In the genomic region with DNA sequence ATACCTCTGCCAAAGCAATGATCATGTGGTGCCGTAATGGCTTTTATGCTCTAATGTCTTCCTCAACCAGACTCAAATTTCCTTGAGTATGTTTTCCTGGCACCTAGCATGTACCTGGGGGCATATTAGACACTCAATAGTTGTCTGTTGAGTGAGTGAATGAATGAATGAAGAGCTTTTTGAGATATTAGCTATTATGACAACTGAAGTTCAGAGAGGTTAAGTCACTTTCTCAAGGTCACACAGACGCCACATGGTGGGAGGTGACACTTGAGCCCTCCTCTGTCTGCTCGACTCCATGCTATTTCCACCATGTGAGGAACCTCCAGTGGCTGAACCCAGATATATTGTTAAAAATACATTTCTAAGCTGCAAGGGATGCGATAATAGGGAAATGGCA, we compare ENCODE assay signal across 12 cellular contexts.
A peak's percentile ranks its signal among the peaks of the same experiment; 100 is the strongest.
DNase-seq lines count a peak whose midpoint lies in the region; ATAC-seq, FAIRE-seq and TF ChIP-seq lines count a peak whose summit lies in the region.
"Had no signal": no experiment of that assay in that cellular context is flagged by ENCODE, and none has a peak within 500 bp of the region (broad histone marks: within the 10 kb centered on the region; RNA-seq: fewer than 3 reads in every experiment).

No MANE protein-coding gene starts in this region.

- TF ChIP-seq EP300 in K562 (IDR thresholded peaks at IDR 0.05; ENCODE audit: low read length), result no peak
- TF ChIP-seq EP300 in upper lobe of left lung (IDR thresholded peaks at IDR 0.05), result no peak

- H3K27ac Mint-ChIP-seq in naive B cell (peak overlapping the region in 1 of 6 donors; percentile 76), immature natural killer cell (no peak overlapping the region)
- H3K27ac Mint-ChIP-seq: activated CD4-positive, alpha-beta memory T cell treated with anti-CD3 and anti-CD28 coated beads, Interleukin-2, amount 10 ng/mL, durations not matched to agents 7 days and 5 days; IgD-negative memory B cell had no signal

- H3K9me3 ChIP-seq in left ventricle myocardium inferior (replicated peaks) (no peaks in the 10 kb centered on the region), K562 (replicated peaks; ENCODE audit: control insufficient read depth, insufficient read depth, low read depth, low read length) (no peaks in the 10 kb centered on the region; the same call in 1 of the 2 replicates), upper lobe of left lung (no peaks in the 10 kb centered on the region)
- H3K9me3 ChIP-seq: BE2C, mucosa of descending colon had no signal

- H2AFZ ChIP-seq in K562 (ENCODE audit: low read depth, low read length), result peak overlapping the region; percentile 69; the same call in 1 of the 2 replicates

- H3K27me3 Mint-ChIP-seq in naive B cell, result peaks cover 0 to 3% (median 0%) of the 10 kb centered on the region in 3 donors
- H3K27me3 Mint-ChIP-seq in immature natural killer cell (ENCODE audit: low read depth in 3 of 3), result peaks cover 0 to 14% (median 9%) of the 10 kb centered on the region in 3 donors

- DNase-seq in left ventricle myocardium inferior (no peak), cardiac septum (ENCODE audit: low spot score) (no peak), K562 (ENCODE audit: extremely low read depth in 1 of 4, low spot score in 3 of 4) (no peak), naive B cell (no peak), upper lobe of left lung (no peak), immature natural killer cell (no peak), AG20443 (ENCODE audit: low spot score) (no peak)
- DNase-seq: BE2C had no signal

- H3K36me3 ChIP-seq in left ventricle myocardium inferior (peaks cover 5% of the 10 kb centered on the region), K562 (ENCODE audit: control insufficient read depth, insufficient read depth, low read length) (no peaks in the 10 kb centered on the region), upper lobe of left lung (no peaks in the 10 kb centered on the region)
- H3K36me3 ChIP-seq: BE2C had no signal

- CTCF ChIA-PET in K562 (lab: Yijun Ruan, JAX; ENCODE audit: low intra/inter-chr PET ratio), result no interaction called here

- 30% methylated on average over 4 of the region's 4 CpGs for WGBS in K562 (ENCODE audit: insufficient coverage, low coverage, missing lambda C conversion rate)
- 76 to 81% methylated on average over 4 of the region's 4 CpGs for WGBS in upper lobe of left lung, 2 donors

- H3K9me3 Mint-ChIP-seq in naive B cell (peaks cover 0 to 7% (median 4%) of the 10 kb centered on the region in 7 donors), immature natural killer cell (no peaks in the 10 kb centered on the region)
- H3K9me3 Mint-ChIP-seq: activated CD4-positive, alpha-beta memory T cell treated with anti-CD3 and anti-CD28 coated beads, Interleukin-2, amount 10 ng/mL, durations not matched to agents 7 days and 5 days had no signal

- H3K4me1 ChIP-seq in left ventricle myocardium inferior (peaks cover 54% of the 10 kb centered on the region), K562 (replicated peaks in 1 of 2; ENCODE audit: control insufficient read depth in 2 of 2, insufficient read depth in 2 of 2, low read length in 2 of 2) (peaks cover 0 to 9% of the 10 kb centered on the region in 2 experiments; a peak in 3 of 5 replicates), upper lobe of left lung (peaks cover 22 to 30% (median 24%) of the 10 kb centered on the region in 4 donors)
- H3K4me1 ChIP-seq: BE2C had no signal

- FAIRE-seq in K562 (lab: Jason Lieb, UNC), result no peak

- peak overlapping the region; percentile 86 for H3K27ac ChIP-seq in left ventricle myocardium inferior (replicated peaks)
- no peak overlapping the region for H3K27ac ChIP-seq in K562 (ENCODE audit: extremely low read depth, low read depth, low read length)
- peak overlapping the region; percentile 11 to 77 (median 55) for H3K27ac ChIP-seq in upper lobe of left lung

- H3K79me2 ChIP-seq in K562 (ENCODE audit: control insufficient read depth, insufficient read depth, low read length), result no peaks in the 10 kb centered on the region

- peak overlapping the region in 7 of 8 donors; percentile 68 to 89 (median 80) for H3K4me3 Mint-ChIP-seq in naive B cell
- peak overlapping the region in 1 of 5 donors; percentile 64 for H3K4me3 Mint-ChIP-seq in immature natural killer cell
- H3K4me3 Mint-ChIP-seq: activated CD4-positive, alpha-beta memory T cell treated with anti-CD3 and anti-CD28 coated beads, Interleukin-2, amount 10 ng/mL, durations not matched to agents 7 days and 5 days had no signal

- H3K4me2 ChIP-seq in K562 (ENCODE audit: insufficient read depth, low read length), result no peak overlapping the region

- H3K36me3 Mint-ChIP-seq in naive B cell, result peaks cover 0 to 8% of the 10 kb centered on the region in 2 donors
- peaks cover 0 to 3% (median 0%) of the 10 kb centered on the region in 3 donors for H3K36me3 Mint-ChIP-seq in immature natural killer cell
- H3K36me3 Mint-ChIP-seq: IgD-negative memory B cell had no signal

- peaks cover 6 to 17% (median 15%) of the 10 kb centered on the region in 3 donors for H3K4me1 Mint-ChIP-seq in naive B cell
- H3K4me1 Mint-ChIP-seq in immature natural killer cell, result peaks cover 13 to 16% of the 10 kb centered on the region in 2 donors

- H3K27me3 ChIP-seq in left ventricle myocardium inferior (ENCODE audit: low read depth) (no peaks in the 10 kb centered on the region), K562 (ENCODE audit: control insufficient read depth in 2 of 2, insufficient read depth in 2 of 2, low read length in 2 of 2) (peaks cover 22 to 31% of the 10 kb centered on the region in 2 experiments), upper lobe of left lung (no peaks in the 10 kb centered on the region)
- H3K27me3 ChIP-seq: BE2C had no signal

- H3K4me3 ChIP-seq in left ventricle myocardium inferior (peak overlapping the region; percentile 61), K562 (no peak overlapping the region), upper lobe of left lung (peak overlapping the region in 1 of 4 donors; percentile 35)
- H3K4me3 ChIP-seq: mucosa of descending colon had no signal

- TF ChIP-seq RAD21 in K562 (CRISPR knock-in tag; conservative IDR thresholded peaks at IDR 0.05 in 1 of 2, IDR thresholded peaks at IDR 0.05 in 1 of 2), result no peak

- no TSS peak for BruUV-seq in K562 (replicated peaks; lab: Mats Ljungman, UMichigan)

- no peaks in the 10 kb centered on the region for H4K20me1 ChIP-seq in K562 (replicated peaks; ENCODE audit: control insufficient read depth, insufficient read depth, low read length)

- POLR2A ChIA-PET in K562 (lab: Yijun Ruan, JAX), result interaction anchor here (0.7 to 0.9 kb wide), 2 partner anchors 16 to 653 kb away, joined by 3 read pairs; no protein-coding TSS in a partner anchor

- no peak for TF ChIP-seq CTCF in left ventricle myocardium inferior (IDR thresholded peaks at IDR 0.05; ENCODE audit: borderline replicate concordance)
- TF ChIP-seq CTCF in K562 (IDR thresholded peaks at IDR 0.05 in 2 of 3, conservative IDR thresholded peaks at IDR 0.05 in 1 of 3; ENCODE audit: insufficient read depth in 2 of 3, low read depth in 1 of 3, low read length in 3 of 3), result no peak
- no peak for TF ChIP-seq CTCF in upper lobe of left lung (IDR thresholded peaks at IDR 0.05)

- intact Hi-C loops in left ventricle myocardium inferior (cut with micrococcal nuclease) (loop anchor here (5.0 to 10.0 kb wide), 2 partner anchors 47 to 56 kb away; no protein-coding TSS in a partner anchor), cardiac septum (cut with DNase I) (no loop called here), K562 (cut with micrococcal nuclease) (no loop called here)

- TF ChIP-seq POLR2A in K562 (conservative IDR thresholded peaks at IDR 0.05), result no peak
- TF ChIP-seq POLR2A in upper lobe of left lung (IDR thresholded peaks at IDR 0.05), result no peak

- no peak overlapping the region for H3K9ac ChIP-seq in K562 (ENCODE audit: insufficient read depth in 1 of 2, low read depth in 2 of 2, low read length in 2 of 2)

- in situ Hi-C loops in K562 (cut with MboI), result no loop called here

- no peaks in the 10 kb centered on the region for H3K9me1 ChIP-seq in K562 (ENCODE audit: control insufficient read depth, insufficient read depth, low read length)

- no peak for ATAC-seq in K562
- ATAC-seq in naive B cell (ENCODE audit: low read depth in 2 of 2), result no peak
- no peak for ATAC-seq in upper lobe of left lung (ENCODE audit: low FRiP score in 2 of 2)
- no peak for ATAC-seq in HG03159 (IDR thresholded peaks at IDR 0.05; ENCODE audit: unreplicated experiment)

TF ChIP-seq in K562, 482 proteins besides CTCF, POLR2A, EP300 and RAD21:
- TF ChIP-seq BCOR (IDR thresholded peaks at IDR 0.05) (peak; percentile 69), RBM25 (IDR thresholded peaks at IDR 0.05; ENCODE audit: low read depth, low read length, severe bottlenecking) (peak; percentile 79), ZNF12 (CRISPR knock-in tag; IDR thresholded peaks at IDR 0.05) (no peak), KDM1A (IDR thresholded peaks at IDR 0.05) (peak in 1 of 2 experiments; percentile 44; a peak in 1 of 4 replicates), SMARCA5 (IDR thresholded peaks at IDR 0.05) (0 out of 2 replicates have a peak, but pooled peaks have one; percentile 22), ZFP36 (IDR thresholded peaks at IDR 0.05; ENCODE audit: low read depth, low read length, partially characterized antibody) (peak; percentile 44), SMARCE1 (IDR thresholded peaks at IDR 0.05) (no peak)
